ENCODE assay signal across 8 cellular contexts in the genomic region with DNA sequence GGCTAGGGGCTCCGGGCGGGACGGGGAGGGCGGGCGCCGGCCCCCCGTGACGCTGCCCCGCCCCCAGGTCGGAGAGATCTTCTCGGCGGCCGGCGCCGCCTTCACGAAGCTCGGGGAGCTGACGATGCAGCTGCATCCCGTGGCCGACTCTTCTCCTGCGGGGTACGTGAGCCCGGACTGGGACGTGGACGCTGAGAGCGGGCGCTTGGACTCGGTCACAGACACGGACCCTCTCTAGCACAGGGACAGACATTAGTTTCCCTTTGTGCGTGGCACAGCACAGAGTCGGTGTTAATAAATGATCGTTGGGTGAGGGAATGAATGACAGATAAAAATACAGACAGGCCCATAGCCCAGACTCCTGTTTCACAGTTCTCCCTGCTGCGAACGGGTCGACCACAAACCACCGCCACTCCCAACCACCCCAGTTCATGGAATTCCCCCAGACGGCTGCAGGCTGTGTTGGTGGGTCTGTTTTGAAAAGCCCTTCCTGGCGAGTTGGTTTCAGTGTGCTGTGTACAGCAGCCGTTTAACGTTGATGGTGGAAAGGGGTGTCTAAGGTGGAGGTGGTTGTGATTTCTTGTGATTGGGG. TPM values are rescaled to one million over a fixed set of nuclear protein-coding genes. Genes with fewer than 3 reads are reported as not detected.
DNase-seq lines count a peak whose midpoint lies in the region; ATAC-seq and TF ChIP-seq lines count a peak whose summit lies in the region.

No MANE protein-coding gene starts in this region.

- TF ChIP-seq CTCF in 22Rv1 (IDR thresholded peaks at IDR 0.05) (peak; percentile 33), chondrocyte (IDR thresholded peaks at IDR 0.05) (peak; percentile 67)

- peak; percentile 52 for DNase-seq in activated CD4-positive, CD25-positive, alpha-beta regulatory T cell treated with anti-CD3 and anti-CD28 coated beads, Interleukin-2, amount 50 U/mL, for 16 hours (ENCODE audit: low read depth, low spot score)
- DNase-seq in chondrocyte (ENCODE audit: low spot score): no peak
- peak; percentile 76 for DNase-seq in stimulated activated naive B cell treated with anti-CD40 and anti-IgM and Interleukin-4, amounts not matched to agents 10 μg/mL and 1 μg/mL and 100 μg/mL, for 72 hours
- no peak for DNase-seq in AG08396 (ENCODE audit: low spot score)

- peak overlapping the region; percentile 75 to 90 for H3K4me3 ChIP-seq in mucosa of rectum (ENCODE audit: low read length in 2 of 2)

- peaks cover 51% of the 10 kb centered on the region for H3K4me1 Mint-ChIP-seq in chondrocyte (ENCODE audit: low read depth)
- peaks cover 38 to 65% of the 10 kb centered on the region in 2 donors for H3K4me1 Mint-ChIP-seq in stimulated activated naive B cell treated with anti-CD40 and anti-IgM and Interleukin-4, amounts not matched to agents 10 μg/mL and 1 μg/mL and 100 μg/mL, for 72 hours

- no peaks in the 10 kb centered on the region for H3K27me3 ChIP-seq in mucosa of rectum (ENCODE audit: control insufficient read depth in 2 of 2, insufficient read depth in 2 of 2, low read length in 2 of 2)

- peaks cover 31 to 44% of the 10 kb centered on the region in 2 donors for H3K4me1 ChIP-seq in mucosa of rectum (ENCODE audit: control insufficient read depth in 2 of 2, insufficient read depth in 2 of 2, low read length in 2 of 2)

- peaks cover 5% of the 10 kb centered on the region for H3K36me3 Mint-ChIP-seq in chondrocyte (ENCODE audit: low read depth)
- peaks cover 37 to 53% of the 10 kb centered on the region in 2 donors for H3K36me3 Mint-ChIP-seq in stimulated activated naive B cell treated with anti-CD40 and anti-IgM and Interleukin-4, amounts not matched to agents 10 μg/mL and 1 μg/mL and 100 μg/mL, for 72 hours

- H3K36me3 ChIP-seq in mucosa of rectum (ENCODE audit: control insufficient read depth in 2 of 2, insufficient read depth in 2 of 2, low read length in 2 of 2): peaks cover 0 to 3% of the 10 kb centered on the region in 2 donors

- peak overlapping the region; percentile 84 for H3K4me3 Mint-ChIP-seq in chondrocyte (ENCODE audit: unreplicated experiment)
- peak overlapping the region; percentile 94 to 100 for H3K4me3 Mint-ChIP-seq in stimulated activated naive B cell treated with anti-CD40 and anti-IgM and Interleukin-4, amounts not matched to agents 10 μg/mL and 1 μg/mL and 100 μg/mL, for 72 hours

- ATAC-seq in GM19035 (IDR thresholded peaks at IDR 0.05; ENCODE audit: unreplicated experiment): peak; percentile 26
- peak; percentile 12 for ATAC-seq in HG03439 (IDR thresholded peaks at IDR 0.05; ENCODE audit: unreplicated experiment)
- peak; percentile 41 to 44 for ATAC-seq in stimulated activated naive B cell treated with anti-CD40 and anti-IgM and Interleukin-4, amounts not matched to agents 10 μg/mL and 1 μg/mL and 100 μg/mL, for 72 hours (replicated peaks)

- H3K27me3 Mint-ChIP-seq in chondrocyte (ENCODE audit: low read depth): no peaks in the 10 kb centered on the region
- no peaks in the 10 kb centered on the region for H3K27me3 Mint-ChIP-seq in stimulated activated naive B cell treated with anti-CD40 and anti-IgM and Interleukin-4, amounts not matched to agents 10 μg/mL and 1 μg/mL and 100 μg/mL, for 72 hours

- no peaks in the 10 kb centered on the region for H3K9me3 ChIP-seq in mucosa of rectum (ENCODE audit: control insufficient read depth in 2 of 2, low read length in 2 of 2)

- H3K9ac ChIP-seq in mucosa of rectum (ENCODE audit: low read depth in 1 of 2, low read length in 2 of 2): peak overlapping the region; percentile 93 to 94

- peak overlapping the region; percentile 99 for H3K27ac Mint-ChIP-seq in chondrocyte (ENCODE audit: unreplicated experiment)
- H3K27ac Mint-ChIP-seq in stimulated activated naive B cell treated with anti-CD40 and anti-IgM and Interleukin-4, amounts not matched to agents 10 μg/mL and 1 μg/mL and 100 μg/mL, for 72 hours: peak overlapping the region; percentile 98

- H3K9me3 Mint-ChIP-seq in chondrocyte (ENCODE audit: low read depth): no peaks in the 10 kb centered on the region
- no peaks in the 10 kb centered on the region for H3K9me3 Mint-ChIP-seq in stimulated activated naive B cell treated with anti-CD40 and anti-IgM and Interleukin-4, amounts not matched to agents 10 μg/mL and 1 μg/mL and 100 μg/mL, for 72 hours

- H3K27ac ChIP-seq in 22Rv1: peak overlapping the region; percentile 93
- peak overlapping the region; percentile 99 for H3K27ac ChIP-seq in mucosa of rectum (ENCODE audit: low read depth in 2 of 2, low read length in 2 of 2)

RNA-seq across cellular contexts. Expression of a gene that starts 2.7 kb away (rescaled TPM):
- total RNA-seq in chondrocyte: 241 to 266 TPM (median 259 TPM) in 3 replicates

RNA-seq across cellular contexts. Expression of a gene that starts 7.8 kb away (rescaled TPM):
- total RNA-seq in chondrocyte: not detected in 3 replicates

RNA-seq across cellular contexts. Expression of a gene that starts 19.2 kb away (rescaled TPM):
- not detected in 3 replicates for total RNA-seq in chondrocyte

RNA-seq across cellular contexts. Expression of a gene that starts 20.7 kb away (rescaled TPM):
- 3.5 to 5.4 TPM (median 4.8 TPM) in 3 replicates for total RNA-seq in chondrocyte

RNA-seq across cellular contexts. Expression of a gene that starts 28.8 kb away (rescaled TPM):
- 0.41 to 0.85 TPM (median 0.47 TPM) in 3 replicates for total RNA-seq in chondrocyte

Comparison
In these comparisons a context has a peak if more than half of its experiments do, and no peak if none do; other contexts are left out.
1. DNase-seq: peak in activated CD4-positive, CD25-positive, alpha-beta regulatory T cell treated with anti-CD3 and anti-CD28 coated beads, Interleukin-2, amount 50 U/mL, for 16 hours (single experiment) and stimulated activated naive B cell treated with anti-CD40 and anti-IgM and Interleukin-4, amounts not matched to agents 10 μg/mL and 1 μg/mL and 100 μg/mL, for 72 hours (single experiment); none in chondrocyte (single experiment) and AG08396 (single experiment).
2. Peak in every context shown above with its lines, with median percentiles within 50 percentile points of each other: ATAC-seq.